Comparison of ENCODE assay signal across 18 cellular contexts in genomic region chr1:244138399-244138798, GRCh38.
"Had no signal": no experiment of that assay in that cellular context is flagged by ENCODE, and none has a peak within 500 bp of the region (broad histone marks: within the 10 kb centered on the region; RNA-seq: fewer than 3 reads in every experiment).

No MANE protein-coding gene starts in this region.

- ATAC-seq: body of pancreas, foreskin keratinocyte, SK-N-SH treated with all-trans-retinoic acid at 6 μM for 48 hours had no signal

- H3K4me1 ChIP-seq: body of pancreas, prostate gland, sigmoid colon, tibial artery had no signal

- FAIRE-seq: endometrium had no signal

- H3K36me3 ChIP-seq: cardiac muscle cell, prostate gland, sigmoid colon, tibial artery had no signal

- DNase-seq: activated CD4-positive, alpha-beta memory T cell treated with anti-CD3 and anti-CD28 coated beads for 36 hours; activated CD4-positive, alpha-beta T cell treated with anti-CD3 and anti-CD28 coated beads for 48 hours; activated effector memory CD4-positive, alpha-beta T cell treated with Interleukin-2 at 50 U/mL for 16 hours; activated naive CD4-positive, alpha-beta T cell treated with anti-CD3 and anti-CD28 coated beads, Interleukin-2, amount 10 ng/mL, durations not matched to agents 7 days and 5 days; activated T-cell treated with anti-CD3 and anti-CD28 coated beads, Interleukin-2, amount 50 U/mL, for 48 hours; amygdala; body of pancreas; effector CD4-positive, alpha-beta T cell; foreskin keratinocyte; glutamatergic neuron; natural killer cell; sigmoid colon; stimulated activated CD4-positive, alpha-beta T cell treated with anti-CD3 and anti-CD28 coated beads, Interleukin-2, amount 100 ng/mL, for 48 hours; tibial artery had no signal

- H3K27ac ChIP-seq: body of pancreas, cardiac muscle cell, foreskin keratinocyte, prostate gland, tibial artery had no signal

- H3K9me3 ChIP-seq: body of pancreas, prostate gland, sigmoid colon, tibial artery had no signal

- H3K27me3 ChIP-seq: body of pancreas, cardiac muscle cell, foreskin keratinocyte, sigmoid colon had no signal

- H3K4me3 ChIP-seq: body of pancreas, cardiac muscle cell, prostate gland, sigmoid colon, tibial artery had no signal
